Comparison of ENCODE assay signal across 8 cellular contexts in genomic region chr1:205749826-205750682, GRCh38. TPM values are rescaled to one million over a fixed set of nuclear protein-coding genes. Genes with fewer than 3 reads are reported as not detected.
DNase-seq lines count a peak whose midpoint lies in the region; ATAC-seq and TF ChIP-seq lines count a peak whose summit lies in the region.

NUCKS1 (minus strand) TSS chr1:205750182; CDS start chr1:205749973, 209 bp downstream.

- under 1% methylated on average over 54 of the region's 54 CpGs for WGBS in thymus

- H3K79me2 ChIP-seq in SU-DHL-6 (ENCODE audit: insufficient read depth, low read length) = peaks cover 49% of the 10 kb centered on the region

- H3K27ac Mint-ChIP-seq in activated naive CD8-positive, alpha-beta T cell treated with anti-CD3 and anti-CD28 coated beads, Interleukin-2, amount 10 ng/mL, durations not matched to agents 7 days and 5 days = peak within 1 kb of the TSS; percentile 100
- H3K27ac Mint-ChIP-seq in osteocyte (ENCODE audit: unreplicated experiment) = peak within 1 kb of the TSS; percentile 97

- DNase-seq in NCI-H128 (lab: John Stamatoyannopoulos, UW; ENCODE audit: unreplicated experiment) (peak; percentile 99), head of caudate nucleus (peak; percentile 93 to 100 (median 98)), osteocyte (ENCODE audit: extremely low spot score, unreplicated experiment) (peak; percentile 98)
- peak; percentile 90 for DNase-seq in activated naive CD8-positive, alpha-beta T cell treated with anti-CD3 and anti-CD28 coated beads, Interleukin-2, amount 10 ng/mL, durations not matched to agents 7 days and 5 days

- peak; percentile 6 for TF ChIP-seq POLR2A in GM10847 (IDR thresholded peaks at IDR 0.05; ENCODE audit: extremely low read depth, insufficient read length)

- peak within 1 kb of the TSS; percentile 91 for H3K9ac ChIP-seq in SU-DHL-6 (ENCODE audit: low read length)

- H3K9me3 ChIP-seq in SU-DHL-6 (ENCODE audit: insufficient read depth, low read length) (no peaks in the 10 kb centered on the region), thymus (ENCODE audit: control insufficient read depth) (no peaks in the 10 kb centered on the region)

- peak within 1 kb of the TSS; percentile 96 for H2AFZ ChIP-seq in SU-DHL-6 (ENCODE audit: low read depth, low read length, severe bottlenecking)

- POLR2A ChIA-PET in activated naive CD8-positive, alpha-beta T cell treated with anti-CD3 and anti-CD28 coated beads, Interleukin-2, amount 10 ng/mL, durations not matched to agents 7 days and 5 days (lab: Charles Lee) = interaction anchor here (0.8 to 2.4 kb wide), 12 partner anchors 10 to 826 kb away, joined by 3 to 43 read pairs (median 5); partner anchors contain the start of genes ELK4, PM20D1 and RAB29

- H3K4me1 ChIP-seq in thymus (ENCODE audit: control insufficient read depth, insufficient read depth, low read length) = peaks cover 8% of the 10 kb centered on the region

- peak within 1 kb of the TSS; percentile 87 for H3K27ac ChIP-seq in SU-DHL-6 (ENCODE audit: low read depth, low read length)
- H3K27ac ChIP-seq in thymus (ENCODE audit: low read depth) = peak within 1 kb of the TSS; percentile 99

- H3K27me3 ChIP-seq in SU-DHL-6 (ENCODE audit: low read length) (no peaks in the 10 kb centered on the region), thymus (ENCODE audit: control insufficient read depth, insufficient read depth) (no peaks in the 10 kb centered on the region)

- H3K27me3 Mint-ChIP-seq in activated naive CD8-positive, alpha-beta T cell treated with anti-CD3 and anti-CD28 coated beads, Interleukin-2, amount 10 ng/mL, durations not matched to agents 7 days and 5 days = no peaks in the 10 kb centered on the region
- H3K27me3 Mint-ChIP-seq in osteocyte (ENCODE audit: unreplicated experiment) = peaks cover 14% of the 10 kb centered on the region

- H3K9me3 Mint-ChIP-seq in activated naive CD8-positive, alpha-beta T cell treated with anti-CD3 and anti-CD28 coated beads, Interleukin-2, amount 10 ng/mL, durations not matched to agents 7 days and 5 days = no peaks in the 10 kb centered on the region
- H3K9me3 Mint-ChIP-seq in osteocyte (ENCODE audit: unreplicated experiment) = no peaks in the 10 kb centered on the region

- peaks cover 37% of the 10 kb centered on the region for H4K20me1 ChIP-seq in SU-DHL-6 (ENCODE audit: low read depth, low read length)

- H3K4me1 Mint-ChIP-seq in activated naive CD8-positive, alpha-beta T cell treated with anti-CD3 and anti-CD28 coated beads, Interleukin-2, amount 10 ng/mL, durations not matched to agents 7 days and 5 days = peaks cover 39% of the 10 kb centered on the region
- peaks cover 26% of the 10 kb centered on the region for H3K4me1 Mint-ChIP-seq in osteocyte (ENCODE audit: unreplicated experiment)

- ATAC-seq in HG02678 (IDR thresholded peaks at IDR 0.05; ENCODE audit: unreplicated experiment) = peak; percentile 85
- peak; percentile 84 for ATAC-seq in activated naive CD8-positive, alpha-beta T cell treated with anti-CD3 and anti-CD28 coated beads, Interleukin-2, amount 10 ng/mL, durations not matched to agents 7 days and 5 days (ENCODE audit: low read depth)

- H3K36me3 ChIP-seq in SU-DHL-6 (ENCODE audit: low read length) = peaks cover 18% of the 10 kb centered on the region
- H3K36me3 ChIP-seq in thymus (ENCODE audit: control insufficient read depth, insufficient read depth) = no peaks in the 10 kb centered on the region

- H3K4me3 Mint-ChIP-seq in activated naive CD8-positive, alpha-beta T cell treated with anti-CD3 and anti-CD28 coated beads, Interleukin-2, amount 10 ng/mL, durations not matched to agents 7 days and 5 days = peak within 1 kb of the TSS; percentile 99
- H3K4me3 Mint-ChIP-seq in osteocyte (ENCODE audit: unreplicated experiment) = peak within 1 kb of the TSS; percentile 88

- no peak for TF ChIP-seq CTCF in SU-DHL-6 (IDR thresholded peaks at IDR 0.05; ENCODE audit: insufficient read depth, low read length, poor library complexity, severe bottlenecking)
- TF ChIP-seq CTCF in osteocyte (IDR thresholded peaks at IDR 0.05) = peak; percentile 39

- H3K36me3 Mint-ChIP-seq in activated naive CD8-positive, alpha-beta T cell treated with anti-CD3 and anti-CD28 coated beads, Interleukin-2, amount 10 ng/mL, durations not matched to agents 7 days and 5 days = peaks cover 10% of the 10 kb centered on the region
- no peaks in the 10 kb centered on the region for H3K36me3 Mint-ChIP-seq in osteocyte (ENCODE audit: unreplicated experiment)

- intact Hi-C loops in head of caudate nucleus (cut with DNase I) = no loop called here

- no peaks in the 10 kb centered on the region for H3K9me2 ChIP-seq in SU-DHL-6 (replicated peaks; ENCODE audit: insufficient read depth, low read length)

- H3K4me3 ChIP-seq in SU-DHL-6 (ENCODE audit: insufficient read depth, low read length, poor library complexity, severe bottlenecking) (peak within 1 kb of the TSS; percentile 93), thymus (ENCODE audit: low read length) (peak within 1 kb of the TSS; percentile 72)

- peak within 1 kb of the TSS; percentile 75 for H3K4me2 ChIP-seq in SU-DHL-6 (ENCODE audit: low read depth, low read length, poor library complexity, severe bottlenecking)

- H3F3A ChIP-seq in SU-DHL-6 (ENCODE audit: insufficient read depth) = peaks cover 28% of the 10 kb centered on the region

RNA-seq across cellular contexts. Expression of gene NUCKS1, which starts in this region (rescaled TPM):
- total RNA-seq in activated naive CD8-positive, alpha-beta T cell treated with anti-CD3 and anti-CD28 coated beads, Interleukin-2, amount 10 ng/mL, durations not matched to agents 7 days and 5 days = 100 to 1,000 TPM; 200 to 211 TPM
- total RNA-seq in osteocyte = 189 and 215 TPM in 2 replicates
- polyA plus RNA-seq in thymus = 71.8 TPM

Comparison
In these comparisons a context has a peak if more than half of its experiments do, and no peak if none do; other contexts are left out.
1. Peak in every context shown above with its lines: DNase-seq, ATAC-seq, H3K4me3 ChIP-seq and H3K27ac ChIP-seq.